1 cellular context compared by ENCODE assay signal in genomic region chr7:21448974-21449373, GRCh38.
TF ChIP-seq lines count a peak whose summit lies in the region.

No MANE protein-coding gene starts in this region.

TF ChIP-seq in HepG2, 621 proteins besides CTCF, POLR2A, EP300 and RAD21 (continued from another document):
- TF ChIP-seq AFF4 (CRISPR knock-in tag; IDR thresholded peaks at IDR 0.05) (no peak), ZNF891 (CRISPR knock-in tag; IDR thresholded peaks at IDR 0.05) (no peak), ZBTB2 (CRISPR knock-in tag; IDR thresholded peaks at IDR 0.05; ENCODE audit: low read depth) (no peak), POLR2AphosphoS5 (IDR thresholded peaks at IDR 0.05; ENCODE audit: low read depth, low read length) (no peak), NCOA5 (CRISPR knock-in tag; IDR thresholded peaks at IDR 0.05) (no peak), ZFP91 (CRISPR knock-in tag; IDR thresholded peaks at IDR 0.05; ENCODE audit: borderline replicate concordance) (no peak), RERE (CRISPR knock-in tag; IDR thresholded peaks at IDR 0.05; ENCODE audit: low read depth) (no peak)
